In the genomic region with DNA sequence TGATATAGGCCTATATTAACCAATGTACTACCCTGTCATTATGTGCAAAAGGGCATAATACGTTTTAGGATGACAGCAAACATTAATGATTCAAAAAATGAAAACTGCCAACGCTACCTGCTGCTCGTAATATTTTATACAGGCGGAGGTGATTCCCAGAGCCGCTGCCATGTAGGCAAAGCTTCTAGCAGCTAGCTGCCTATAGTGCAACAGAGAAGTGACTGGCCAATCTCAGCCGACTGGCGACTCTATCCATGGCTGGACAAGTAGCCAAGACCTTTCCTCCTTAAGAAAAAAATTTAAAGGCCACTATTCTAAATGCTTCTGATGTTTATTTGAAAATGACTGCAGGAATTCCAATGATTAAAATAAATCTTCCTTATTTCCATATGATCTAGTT, we compare ENCODE assay signal across 12 cellular contexts. TPM values are rescaled to one million over a fixed set of nuclear protein-coding genes. Genes with fewer than 3 reads are reported as not detected.
DNase-seq lines count a peak whose midpoint lies in the region; ATAC-seq and TF ChIP-seq lines count a peak whose summit lies in the region.
"Had no signal": no experiment of that assay in that cellular context is flagged by ENCODE, and none has a peak within 500 bp of the region (broad histone marks: within the 10 kb centered on the region; RNA-seq: fewer than 3 reads in every experiment).

No MANE protein-coding gene starts in this region.

- ATAC-seq in aorta (ENCODE audit: low FRiP score) = no peak
- ATAC-seq: activated CD8-positive, alpha-beta T cell treated with anti-CD3 and anti-CD28 coated beads, Interleukin-2, amount 10 ng/mL, durations not matched to agents 7 days and 5 days had no signal

- 52 to 54% methylated on average over 7 of the region's 7 CpGs for WGBS in aorta, 2 donors

- in situ Hi-C loops in brain microvascular endothelial cell (cut with HindIII; ENCODE audit: low pct_ligation_motif_present, low sequenced_read_pairs) = no loop called here

- no peak for TF ChIP-seq CTCF in brain microvascular endothelial cell (IDR thresholded peaks at IDR 0.05; ENCODE audit: low read depth, low read length, missing control alignments)

- H3K27ac ChIP-seq in brain microvascular endothelial cell (no peak overlapping the region), rectal smooth muscle tissue (ENCODE audit: low read depth, low read length) (peak overlapping the region; percentile 69), aorta (ENCODE audit: low read depth in 1 of 2, low read length in 2 of 2) (no peak overlapping the region)
- H3K27ac ChIP-seq: SJSA1 had no signal

- intact Hi-C loops in aorta (cut with DNase I) = loop anchor here in 1 of 2 donors (10.0 kb wide), 1 partner anchor 957 kb away; no protein-coding TSS in a partner anchor

- H3K27me3 ChIP-seq in brain microvascular endothelial cell (replicated peaks) (no peaks in the 10 kb centered on the region), rectal smooth muscle tissue (ENCODE audit: control insufficient read depth, insufficient read depth, low read length) (no peaks in the 10 kb centered on the region), aorta (ENCODE audit: control insufficient read depth in 1 of 2, insufficient read depth in 2 of 2, low read length in 1 of 2) (no peaks in the 10 kb centered on the region)
- H3K27me3 ChIP-seq: SJSA1 had no signal

- no peaks in the 10 kb centered on the region for H3K9me3 ChIP-seq in aorta (ENCODE audit: control insufficient read depth, low read length)
- H3K9me3 ChIP-seq: SJSA1 had no signal

- peak; percentile 7 for DNase-seq in COR-L47 (lab: John Stamatoyannopoulos, UW)
- no peak for DNase-seq in brain microvascular endothelial cell
- peak; percentile 52 for DNase-seq in kidney tubule cell (ENCODE audit: low spot score)
- no peak for DNase-seq in aorta
- DNase-seq in NOMO-1 (lab: John Stamatoyannopoulos, UW; ENCODE audit: unreplicated experiment in 2 of 2) = no peak
- no peak for DNase-seq in DMS153 (lab: John Stamatoyannopoulos, UW)
- no peak for DNase-seq in NCI-H1092 (lab: John Stamatoyannopoulos, UW)
- DNase-seq: activated CD8-positive, alpha-beta T cell treated with anti-CD3 and anti-CD28 coated beads, Interleukin-2, amount 10 ng/mL, durations not matched to agents 7 days and 5 days; amniotic stem cell; NCI-H2227 treated with DMSO at 0.1 percent for 48 hours had no signal

- H3K4me1 ChIP-seq in rectal smooth muscle tissue (ENCODE audit: control insufficient read depth, insufficient read depth, low read length) = peaks cover 6% of the 10 kb centered on the region
- no peaks in the 10 kb centered on the region for H3K4me1 ChIP-seq in aorta (ENCODE audit: control insufficient read depth in 1 of 2, insufficient read depth in 2 of 2, low read length in 2 of 2)

- H3K36me3 ChIP-seq in brain microvascular endothelial cell (replicated peaks) (no peaks in the 10 kb centered on the region), rectal smooth muscle tissue (ENCODE audit: control insufficient read depth, insufficient read depth, low read length) (no peaks in the 10 kb centered on the region), aorta (ENCODE audit: control insufficient read depth in 1 of 2, insufficient read depth in 2 of 2, low read length in 1 of 2) (no peaks in the 10 kb centered on the region)
- H3K36me3 ChIP-seq: SJSA1 had no signal

- no peak overlapping the region for H3K9ac ChIP-seq in rectal smooth muscle tissue (ENCODE audit: low read length)

- H3K4me3 ChIP-seq in brain microvascular endothelial cell (ENCODE audit: low read depth, low read length) (peak overlapping the region; percentile 60), rectal smooth muscle tissue (ENCODE audit: low read length) (peak overlapping the region; percentile 88), aorta (ENCODE audit: low read length in 2 of 2) (peak overlapping the region in 1 of 2 donors; percentile 54)

RNA-seq across cellular contexts. Expression of gene PPARGC1A, which starts 1.9 kb away (rescaled TPM):
- total RNA-seq in aorta = 1 to 10 TPM; 2.6 to 3.8 TPM
- polyA plus RNA-seq in aorta = 1 to 10 TPM in 1 of 2 donors, under 1 TPM in 1; 0.67 to 1.1 TPM
- total RNA-seq: activated CD8-positive, alpha-beta T cell treated with anti-CD3 and anti-CD28 coated beads, Interleukin-2, amount 10 ng/mL, durations not matched to agents 7 days and 5 days had no signal

Comparison
In these comparisons a context has a peak if more than half of its experiments do, and no peak if none do; other contexts are left out.
1. DNase-seq: peak in COR-L47 (single experiment) and kidney tubule cell (single experiment); none in brain microvascular endothelial cell (single experiment), aorta (0 of 2), NOMO-1 (0 of 2), DMS153 (single experiment) and NCI-H1092 (single experiment).